9 cellular contexts compared by ENCODE assay signal in the genomic region with DNA sequence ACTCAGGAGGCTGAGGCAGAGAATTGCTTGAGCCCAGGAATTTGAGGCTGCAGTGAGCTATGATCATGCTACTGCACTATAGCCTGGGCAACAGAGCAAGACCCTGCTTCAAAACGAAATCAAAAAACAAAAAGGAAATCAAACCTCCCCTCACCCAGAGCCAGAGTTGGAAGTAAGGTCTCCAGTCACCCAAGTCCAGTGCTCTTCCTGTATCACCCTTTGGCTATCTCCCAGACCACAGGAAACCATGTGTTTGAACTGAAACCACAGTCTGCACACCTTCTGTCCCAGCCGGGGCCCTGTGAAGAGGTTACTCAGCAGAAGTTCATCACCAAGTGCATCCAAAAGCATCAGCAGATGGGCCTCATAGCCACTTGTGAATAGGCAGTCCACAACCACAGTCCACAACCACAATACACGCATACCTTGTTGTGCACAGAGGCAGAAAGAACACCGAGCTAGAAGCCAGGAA. TPM values are rescaled to one million over a fixed set of nuclear protein-coding genes. Genes with fewer than 3 reads are reported as not detected.
DNase-seq lines count a peak whose midpoint lies in the region; ATAC-seq, FAIRE-seq and TF ChIP-seq lines count a peak whose summit lies in the region.
"Had no signal": no experiment of that assay in that cellular context is flagged by ENCODE, and none has a peak within 500 bp of the region (broad histone marks: within the 10 kb centered on the region; RNA-seq: fewer than 3 reads in every experiment).

No MANE protein-coding gene starts in this region.

- WGBS in tibial nerve, 2 donors, result 44 to 47% methylated on average over 2 to 4 of the region's 4 CpGs

- H4K20me1 ChIP-seq in keratinocyte (ENCODE audit: control insufficient read depth, extremely low read depth, insufficient read depth, low read length), result peaks cover 79% of the 10 kb centered on the region

- H3K4me1 ChIP-seq in keratinocyte (ENCODE audit: control insufficient read depth, extremely low read depth, insufficient read depth, low read length), result peaks cover 56% of the 10 kb centered on the region
- peaks cover 0 to 84% (median 61%) of the 10 kb centered on the region in 4 donors for H3K4me1 ChIP-seq in tibial nerve

- TF ChIP-seq POLR2A in tibial nerve (IDR thresholded peaks at IDR 0.05), result no peak

- peak in 1 of 2 donors; percentile 46 for TF ChIP-seq EP300 in tibial nerve (IDR thresholded peaks at IDR 0.05)

- peaks cover 35% of the 10 kb centered on the region for H3K36me3 Mint-ChIP-seq in activated T-cell treated with anti-CD3 and anti-CD28 coated beads, Interleukin-2, amount 50 U/mL, for 4 hours (ENCODE audit: insufficient read depth)

- H3K4me3 Mint-ChIP-seq in activated T-cell treated with anti-CD3 and anti-CD28 coated beads, Interleukin-2, amount 50 U/mL, for 4 hours, result peak overlapping the region; percentile 78

- peak overlapping the region in 2 of 3 experiments; percentile 3 to 20 for H3K4me3 ChIP-seq in keratinocyte (ENCODE audit: control insufficient read depth in 2 of 3, extremely low read depth in 1 of 3, insufficient read depth in 2 of 3, low read depth in 1 of 3, low read length in 3 of 3)
- no peak overlapping the region for H3K4me3 ChIP-seq in tibial nerve

- H3K27me3 ChIP-seq in keratinocyte (ENCODE audit: control insufficient read depth, extremely low read depth, insufficient read depth, low read length), result no peaks in the 10 kb centered on the region
- H3K27me3 ChIP-seq in tibial nerve, result no peaks in the 10 kb centered on the region

- H3K9me3 ChIP-seq in keratinocyte (ENCODE audit: control insufficient read depth, low read depth, low read length) (no peaks in the 10 kb centered on the region), tibial nerve (no peaks in the 10 kb centered on the region)

- peaks cover 93% of the 10 kb centered on the region for H3K79me2 ChIP-seq in keratinocyte (ENCODE audit: control insufficient read depth, insufficient read depth, low read length)

- peaks cover 20 to 63% of the 10 kb centered on the region in 2 experiments for H3K36me3 ChIP-seq in keratinocyte (ENCODE audit: control insufficient read depth in 2 of 2, extremely low read depth in 1 of 2, insufficient read depth in 2 of 2, low read length in 2 of 2)
- no peaks in the 10 kb centered on the region for H3K36me3 ChIP-seq in tibial nerve

- H3K9ac ChIP-seq in keratinocyte (ENCODE audit: control insufficient read depth, extremely low read depth, insufficient read depth, low read length), result peak overlapping the region; percentile 35

- no peaks in the 10 kb centered on the region for H3K27me3 Mint-ChIP-seq in activated T-cell treated with anti-CD3 and anti-CD28 coated beads, Interleukin-2, amount 50 U/mL, for 4 hours (ENCODE audit: low read depth)

- H3K27ac ChIP-seq in keratinocyte (ENCODE audit: control insufficient read depth, insufficient read depth, low read length) (peak overlapping the region; percentile 36), tibial nerve (peak overlapping the region in 3 of 4 donors; percentile 57 to 96 (median 62))

- TF ChIP-seq CTCF in keratinocyte (optimal IDR thresholded peaks at IDR 0.05 in 1 of 3, IDR thresholded peaks at IDR 0.05 in 1 of 3, conservative IDR thresholded peaks at IDR 0.05 in 1 of 3; ENCODE audit: extremely low read depth in 1 of 3, insufficient read depth in 2 of 3, low read length in 3 of 3) (no peak), tibial nerve (IDR thresholded peaks at IDR 0.05) (no peak)

- peak overlapping the region; percentile 25 for H3K4me2 ChIP-seq in keratinocyte (ENCODE audit: control insufficient read depth, extremely low read depth, insufficient read depth, low read depth, low read length)

- no peaks in the 10 kb centered on the region for H3K9me3 Mint-ChIP-seq in activated T-cell treated with anti-CD3 and anti-CD28 coated beads, Interleukin-2, amount 50 U/mL, for 4 hours

- FAIRE-seq in keratinocyte (lab: Jason Lieb, UNC), result peak; percentile 81
- FAIRE-seq: islet of Langerhans had no signal

- peak; percentile 82 for DNase-seq in Caki2 (ENCODE audit: low read depth)
- DNase-seq in HT-29 (ENCODE audit: low spot score), result peak; percentile 30
- DNase-seq in activated T-cell treated with anti-CD3 and anti-CD28 coated beads, Interleukin-2, amount 50 U/mL, for 4 hours, result no peak
- DNase-seq in keratinocyte (ENCODE audit: low read depth, low spot score), result no peak
- no peak for DNase-seq in tibial nerve (ENCODE audit: low spot score in 2 of 2)
- DNase-seq in SK-N-DZ (ENCODE audit: low spot score), result no peak

- peaks cover 72% of the 10 kb centered on the region for H3K4me1 Mint-ChIP-seq in activated T-cell treated with anti-CD3 and anti-CD28 coated beads, Interleukin-2, amount 50 U/mL, for 4 hours (ENCODE audit: low read depth)

- ATAC-seq in activated T-cell treated with anti-CD3 and anti-CD28 coated beads, Interleukin-2, amount 50 U/mL, for 4 hours, result no peak
- ATAC-seq in GM21717 (IDR thresholded peaks at IDR 0.05; ENCODE audit: unreplicated experiment) (no peak), HG02588 (IDR thresholded peaks at IDR 0.05; ENCODE audit: unreplicated experiment) (no peak)

- no peak overlapping the region for H2AFZ ChIP-seq in keratinocyte (ENCODE audit: control insufficient read depth, low read length)

- peaks cover 12% of the 10 kb centered on the region for H3K9me1 ChIP-seq in keratinocyte (ENCODE audit: control insufficient read depth, extremely low read depth, insufficient read depth, low read length)

- in situ Hi-C loops in Caki2 (cut with HindIII; ENCODE audit: low pct_unique_long_range_greater_than_20kb, low sequenced_read_pairs), result no loop called here

- dilution Hi-C loops in keratinocyte (cut with MboI; ENCODE audit: extremely low pct_ligation_motif_present, low sequenced_read_pairs), result no loop called here

RNA-seq across cellular contexts. Expression of gene MYH9, which starts 4.6 kb away (rescaled TPM):
- 412 and 414 TPM in 2 replicates for total RNA-seq in Caki2 (2014; rRNA removed; shearing (Covaris generic); ENCODE audit: low replicate concordance)
- 258 and 259 TPM in 2 replicates for total RNA-seq in HT-29 (2014; rRNA removed; shearing (Covaris generic))
- 100 to 1,000 TPM; 673 to 753 (median 716) TPM for total RNA-seq in activated T-cell treated with anti-CD3 and anti-CD28 coated beads, Interleukin-2, amount 50 U/mL, for 4 hours
- 277 to 489 TPM (median 351 TPM) in 3 replicates for polyA plus RNA-seq in keratinocyte
- polyA plus RNA-seq in keratinocyte (2011; ENCODE audit: low read depth), result 526 TPM
- 357 and 388 TPM in 2 replicates for polyA plus RNA-seq in keratinocyte (2011; cell fraction: cytosol; rRNA removed)
- 864 and 995 TPM in 2 replicates for polyA plus RNA-seq in keratinocyte (2011; cell fraction: nucleus; rRNA removed)
- 168 and 903 TPM in 2 replicates for polyA plus RNA-seq in keratinocyte (2012; ENCODE audit: low replicate concordance)
- polyA minus RNA-seq in keratinocyte, result 752 to 1,882 TPM (median 1,066 TPM) in 3 replicates
- 461 TPM for polyA minus RNA-seq in keratinocyte (2011; cell fraction: cytosol; rRNA and poly(A)+ RNA removed)
- polyA minus RNA-seq in keratinocyte (2011; cell fraction: nucleus; rRNA and poly(A)+ RNA removed), result 623 and 1,627 TPM in 2 replicates
- 100 to 1,000 TPM; 361 to 406 (median 386) TPM for total RNA-seq in tibial nerve
- polyA plus RNA-seq in SK-N-DZ (2014; cell fraction: cytosol; rRNA removed), result 23.5 and 30.9 TPM in 2 replicates
- polyA plus RNA-seq in SK-N-DZ (2014; cell fraction: nucleus; rRNA removed), result 19.9 and 23.2 TPM in 2 replicates

Comparison
In these comparisons a context has a peak if more than half of its experiments do, and no peak if none do; other contexts are left out.
1. DNase-seq: peak in Caki2 (single experiment) and HT-29 (single experiment); none in activated T-cell treated with anti-CD3 and anti-CD28 coated beads, Interleukin-2, amount 50 U/mL, for 4 hours (single experiment), keratinocyte (single experiment), tibial nerve (0 of 2) and SK-N-DZ (single experiment).
2. H3K4me3 ChIP-seq: peak in keratinocyte (2 of 3); none in tibial nerve (0 of 4).